In the genomic region with DNA sequence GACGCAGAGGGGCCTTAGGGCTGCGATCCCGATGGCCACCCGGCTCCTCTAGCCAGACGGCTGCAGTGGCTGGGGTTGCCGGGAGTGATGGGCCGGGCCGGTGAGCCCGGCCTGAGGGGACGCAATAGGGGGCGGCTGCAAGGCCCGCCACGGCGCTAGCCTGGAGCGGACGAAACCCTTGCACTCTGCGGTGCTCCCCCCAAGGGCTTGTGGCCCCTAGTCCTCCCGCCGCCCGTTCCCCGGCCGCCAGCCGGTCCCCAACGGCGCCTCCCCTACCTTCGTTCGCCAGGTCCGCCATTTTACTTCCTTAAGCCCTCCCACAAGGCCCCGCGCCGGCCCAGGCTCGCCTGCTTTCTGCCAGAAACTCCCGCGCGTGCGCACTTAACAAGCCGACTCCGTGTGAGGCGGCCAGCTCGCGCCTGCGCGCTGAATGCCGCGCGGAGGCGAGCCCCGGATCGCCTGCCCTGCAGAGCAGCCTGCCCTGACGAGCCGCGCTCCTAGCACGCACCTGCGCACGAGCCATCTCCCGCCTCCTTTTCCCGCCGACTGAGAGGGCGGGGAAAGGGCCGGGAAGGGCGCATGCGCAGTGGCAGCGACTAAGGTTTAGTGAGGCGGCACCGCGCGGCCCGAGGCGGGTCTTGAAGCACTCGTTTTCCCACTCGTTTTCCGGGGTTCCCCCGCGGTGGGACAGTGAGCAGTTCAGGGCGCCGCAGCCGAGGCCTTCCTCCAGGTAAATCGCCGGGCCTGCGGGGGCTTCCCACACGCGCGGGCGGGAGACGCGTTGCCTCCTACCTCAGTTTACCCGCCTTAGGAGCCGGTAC, we compare ENCODE assay signal across 8 cellular contexts. TPM values are rescaled to one million over a fixed set of nuclear protein-coding genes. Genes with fewer than 3 reads are reported as not detected.
A peak's percentile ranks its signal among the peaks of the same experiment; 100 is the strongest.
DNase-seq lines count a peak whose midpoint lies in the region; ATAC-seq and TF ChIP-seq lines count a peak whose summit lies in the region.

A gene with protein sequence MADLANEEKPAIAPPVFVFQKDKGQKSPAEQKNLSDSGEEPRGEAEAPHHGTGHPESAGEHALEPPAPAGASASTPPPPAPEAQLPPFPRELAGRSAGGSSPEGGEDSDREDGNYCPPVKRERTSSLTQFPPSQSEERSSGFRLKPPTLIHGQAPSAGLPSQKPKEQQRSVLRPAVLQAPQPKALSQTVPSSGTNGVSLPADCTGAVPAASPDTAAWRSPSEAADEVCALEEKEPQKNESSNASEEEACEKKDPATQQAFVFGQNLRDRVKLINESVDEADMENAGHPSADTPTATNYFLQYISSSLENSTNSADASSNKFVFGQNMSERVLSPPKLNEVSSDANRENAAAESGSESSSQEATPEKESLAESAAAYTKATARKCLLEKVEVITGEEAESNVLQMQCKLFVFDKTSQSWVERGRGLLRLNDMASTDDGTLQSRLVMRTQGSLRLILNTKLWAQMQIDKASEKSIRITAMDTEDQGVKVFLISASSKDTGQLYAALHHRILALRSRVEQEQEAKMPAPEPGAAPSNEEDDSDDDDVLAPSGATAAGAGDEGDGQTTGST (minus strand): TSS at position 356 of the 821 bp plus-strand sequence. CDS start 58 bp downstream, at position 298.

- peak; percentile 75 for TF ChIP-seq POLR2A in right lobe of liver (IDR thresholded peaks at IDR 0.05)

- H3K4me3 ChIP-seq in dorsolateral prefrontal cortex = peak within 1 kb of the TSS; percentile 67 to 100 (median 98)
- peak within 1 kb of the TSS; percentile 78 to 92 (median 89) for H3K4me3 ChIP-seq in right lobe of liver

- H3K4me1 ChIP-seq in right lobe of liver = peaks cover 0 to 46% (median 10%) of the 10 kb centered on the region in 4 donors

- peak; percentile 90 for ATAC-seq in GM19397 (IDR thresholded peaks at IDR 0.05; ENCODE audit: unreplicated experiment)
- ATAC-seq in HG03571 (IDR thresholded peaks at IDR 0.05; ENCODE audit: unreplicated experiment) = peak; percentile 77
- peak; percentile 89 to 93 (median 92) for ATAC-seq in right lobe of liver

- no peaks in the 10 kb centered on the region for H3K9me3 ChIP-seq in right lobe of liver

- peak within 1 kb of the TSS; percentile 65 to 98 (median 94) for H3K27ac ChIP-seq in dorsolateral prefrontal cortex
- H3K27ac ChIP-seq in right lobe of liver = peak within 1 kb of the TSS; percentile 78 to 85 (median 84)

- 2% methylated on average over 9 of the region's 88 CpGs for WGBS in right lobe of liver (ENCODE audit: insufficient coverage, low coverage, low lambda C conversion rate, missing lambda C conversion rate)

- peak within 1 kb of the TSS; percentile 82 to 95 (median 95) for H3K27ac Mint-ChIP-seq in CD14-positive monocyte
- H3K27ac Mint-ChIP-seq in activated CD4-positive, alpha-beta memory T cell treated with anti-CD3 and anti-CD28 coated beads for 36 hours = peak within 1 kb of the TSS; percentile 92

- peak; percentile 99 for DNase-seq in CD14-positive monocyte (ENCODE audit: low spot score)
- peak; percentile 99 for DNase-seq in NCI-H82 (lab: John Stamatoyannopoulos, UW)
- DNase-seq in activated CD4-positive, alpha-beta memory T cell treated with anti-CD3 and anti-CD28 coated beads for 36 hours = peak; percentile 99
- peak; percentile 93 to 98 (median 97) for DNase-seq in dorsolateral prefrontal cortex
- peak; percentile 99 to 100 (median 100) for DNase-seq in right lobe of liver
- DNase-seq in stimulated activated CD4-positive, alpha-beta T cell treated with anti-CD3 and anti-CD28 coated beads, Interleukin-4, amount 100 ng/mL, for 4 hours = peak; percentile 98 to 100

- no peaks in the 10 kb centered on the region for H3K36me3 ChIP-seq in right lobe of liver

- CTCF ChIA-PET in activated CD4-positive, alpha-beta memory T cell treated with anti-CD3 and anti-CD28 coated beads for 36 hours (lab: Charles Lee) = interaction anchor here (1.0 to 5.8 kb wide), 5 partner anchors 9 to 174 kb away, joined by 3 to 47 read pairs (median 15); a partner anchor contains a TSS

- no peaks in the 10 kb centered on the region for H3K27me3 ChIP-seq in dorsolateral prefrontal cortex
- no peaks in the 10 kb centered on the region for H3K27me3 ChIP-seq in right lobe of liver

- H3K4me3 Mint-ChIP-seq in CD14-positive monocyte = peak within 1 kb of the TSS; percentile 85 to 91
- peak within 1 kb of the TSS; percentile 98 for H3K4me3 Mint-ChIP-seq in activated CD4-positive, alpha-beta memory T cell treated with anti-CD3 and anti-CD28 coated beads for 36 hours

- no peaks in the 10 kb centered on the region for H3K9me3 Mint-ChIP-seq in CD14-positive monocyte
- H3K9me3 Mint-ChIP-seq in activated CD4-positive, alpha-beta memory T cell treated with anti-CD3 and anti-CD28 coated beads for 36 hours = no peaks in the 10 kb centered on the region

- H3K4me1 Mint-ChIP-seq in CD14-positive monocyte = peaks cover 40% of the 10 kb centered on the region
- peaks cover 57% of the 10 kb centered on the region for H3K4me1 Mint-ChIP-seq in activated CD4-positive, alpha-beta memory T cell treated with anti-CD3 and anti-CD28 coated beads for 36 hours (ENCODE audit: low read depth)

- peaks cover 7 to 28% of the 10 kb centered on the region in 2 donors for H3K36me3 Mint-ChIP-seq in CD14-positive monocyte
- H3K36me3 Mint-ChIP-seq in activated CD4-positive, alpha-beta memory T cell treated with anti-CD3 and anti-CD28 coated beads for 36 hours = peaks cover 17% of the 10 kb centered on the region

- no peak for TF ChIP-seq CTCF in CD14-positive monocyte (IDR thresholded peaks at IDR 0.05)
- peak in 41 of 56 donors; percentile 3 to 66 (median 36) for TF ChIP-seq CTCF in dorsolateral prefrontal cortex (IDR thresholded peaks at IDR 0.05 in 54 of 56, conservative IDR thresholded peaks at IDR 0.05 in 2 of 56; ENCODE audit: low read depth in 1 of 56, partially characterized antibody in 56 of 56)
- no peak for TF ChIP-seq CTCF in right lobe of liver (IDR thresholded peaks at IDR 0.05)

- H3K27me3 Mint-ChIP-seq in CD14-positive monocyte (ENCODE audit: low read depth in 3 of 3) = no peaks in the 10 kb centered on the region
- H3K27me3 Mint-ChIP-seq in activated CD4-positive, alpha-beta memory T cell treated with anti-CD3 and anti-CD28 coated beads for 36 hours = no peaks in the 10 kb centered on the region

- intact Hi-C loops in CD14-positive monocyte (cut with micrococcal nuclease) = loop anchor here (5.0 to 10.0 kb wide), 2 partner anchors 71 to 73 kb away; a partner anchor contains a TSS
- intact Hi-C loops in activated CD4-positive, alpha-beta memory T cell treated with anti-CD3 and anti-CD28 coated beads for 36 hours (cut with micrococcal nuclease) = loop anchor here (1.0 kb wide), 5 partner anchors 16 to 221 kb away; a partner anchor contains a TSS
- intact Hi-C loops in dorsolateral prefrontal cortex (cut with DNase I) = loop anchor here (2.0 kb wide), 1 partner anchor 73 kb away; a partner anchor contains a TSS
- intact Hi-C loops in right lobe of liver (cut with DNase I) = no loop called here

- POLR2A ChIA-PET in activated CD4-positive, alpha-beta memory T cell treated with anti-CD3 and anti-CD28 coated beads for 36 hours (lab: Charles Lee) = interaction anchor here (1.0 to 1.2 kb wide), 4 partner anchors 15 to 150 kb away, joined by 3 to 5 read pairs (median 4); no protein-coding TSS in a partner anchor

RNA-seq across cellular contexts. Expression of the gene that starts here (rescaled TPM):
- 1 to 10 TPM; 4.5 to 8.1 TPM for polyA plus RNA-seq in CD14-positive monocyte
- 10 to 100 TPM; 78.1 to 81.3 TPM for total RNA-seq in activated CD4-positive, alpha-beta memory T cell treated with anti-CD3 and anti-CD28 coated beads for 36 hours
- total RNA-seq in dorsolateral prefrontal cortex (100 to 1,000 TPM in 31 of 120 experiments, 10 to 100 TPM in 89; 71.9 to 120 (median 93.1) TPM), right lobe of liver (10 to 100 TPM; 21.7 to 49.5 (median 24.5) TPM)

Comparison
In these comparisons a context has a peak if more than half of its experiments do, and no peak if none do; other contexts are left out.
1. Peak in every context shown above with its lines: DNase-seq, ATAC-seq, H3K4me3 ChIP-seq and H3K27ac ChIP-seq.
2. CTCF ChIP-seq: peak in dorsolateral prefrontal cortex (41 of 56); none in CD14-positive monocyte (single experiment) and right lobe of liver (0 of 4).
3. intact Hi-C loops: an anchor here in CD14-positive monocyte (5.0 to 10.0 kb wide), activated CD4-positive, alpha-beta memory T cell treated with anti-CD3 and anti-CD28 coated beads for 36 hours (1.0 kb wide) and dorsolateral prefrontal cortex (2.0 kb wide); none called in right lobe of liver.